Comparison of ENCODE assay signal across 21 cellular contexts in genomic region chr7:74400420-74401136, GRCh38. TPM values are rescaled to one million over a fixed set of nuclear protein-coding genes. Genes with fewer than 3 reads are reported as not detected.
DNase-seq lines count a peak whose midpoint lies in the region; ATAC-seq, FAIRE-seq and TF ChIP-seq lines count a peak whose summit lies in the region.
"Had no signal": no experiment of that assay in that cellular context is flagged by ENCODE, and none has a peak within 500 bp of the region (broad histone marks: within the 10 kb centered on the region; RNA-seq: fewer than 3 reads in every experiment).

No MANE protein-coding gene starts in this region.

- TF ChIP-seq EP300 in H1 (IDR thresholded peaks at IDR 0.05; ENCODE audit: borderline replicate concordance in 1 of 2, low read depth in 2 of 2, low read length in 2 of 2): no peak

- H2BK15ac ChIP-seq in H1 (ENCODE audit: low read length): 0 out of 2 replicates have a peak overlapping the region, but pooled peaks have one; percentile 10

- H4K91ac ChIP-seq in H1 (replicated peaks; ENCODE audit: insufficient read length, low read length): no peak overlapping the region

- TF ChIP-seq RAD21 in HCT116 (IDR thresholded peaks at IDR 0.05; ENCODE audit: low read depth) (no peak), H1 (IDR thresholded peaks at IDR 0.05 in 1 of 2, conservative IDR thresholded peaks at IDR 0.05 in 1 of 2; ENCODE audit: low read depth in 2 of 2, low read length in 2 of 2) (no peak)

- no peak for FAIRE-seq in H1 (lab: Jason Lieb, UNC)
- FAIRE-seq: endometrium, H54 had no signal

- no peak overlapping the region for H3K56ac ChIP-seq in H1 (replicated peaks; ENCODE audit: insufficient read length, low read depth, low read length)

- no peaks in the 10 kb centered on the region; the same call in 1 of the 2 replicates for H3K23me2 ChIP-seq in H1 (ENCODE audit: low read depth, low read length)

- H3K4me3 Mint-ChIP-seq in CD14-positive monocyte: no peak overlapping the region
- H3K4me3 Mint-ChIP-seq: mesothelial cell of epicardium; naive thymus-derived CD4-positive, alpha-beta T cell; T-helper 1 cell treated with Interleukin-12 subunit alpha and Interleukin-12 subunit beta and Interleukin-4 antibody, amounts not matched to agents 30 μg/mL and 1 μg/mL, for 36 hours had no signal

- peaks cover 4% of the 10 kb centered on the region for H3K4me1 Mint-ChIP-seq in CD14-positive monocyte
- H3K4me1 Mint-ChIP-seq: mesothelial cell of epicardium had no signal

- peak overlapping the region in 6 of 11 experiments; percentile 14 to 43 (median 32); a peak in 11 of 22 replicates for H3K27ac ChIP-seq in BLaER1 treated with 17β-estradiol and CSF1 and Interleukin-3, amounts not matched to agents 10 nM and 100 nM
- H3K27ac ChIP-seq in HCT116 (ENCODE audit: low read depth, low read length) (peak overlapping the region; percentile 37), H1 (ENCODE audit: low read depth, low read length) (no peak overlapping the region), osteoblast (ENCODE audit: low read depth, low read length) (no peak overlapping the region)
- H3K27ac ChIP-seq: esophagus muscularis mucosa, neutrophil, stomach, vagina had no signal

- H2AK5ac ChIP-seq in H1 (ENCODE audit: low read depth, low read length): no peak overlapping the region

- H2BK12ac ChIP-seq in H1 (ENCODE audit: low read depth, low read length): no peak overlapping the region

- ATAC-seq in HCT116 (peak; percentile 14), HG03108 (IDR thresholded peaks at IDR 0.05; ENCODE audit: unreplicated experiment) (no peak)

- peaks cover 0 to 38% (median 10%) of the 10 kb centered on the region in 11 experiments; a peak in 15 of 22 replicates for H4K20me1 ChIP-seq in BLaER1 treated with 17β-estradiol and CSF1 and Interleukin-3, amounts not matched to agents 10 nM and 100 nM
- H4K20me1 ChIP-seq in HCT116 (ENCODE audit: insufficient read depth) (no peaks in the 10 kb centered on the region), H1 (replicated peaks in 1 of 2; ENCODE audit: control insufficient read depth in 1 of 2, insufficient read depth in 2 of 2, low read length in 2 of 2) (no peaks in the 10 kb centered on the region), osteoblast (ENCODE audit: insufficient read depth, low read length) (peaks cover 11% of the 10 kb centered on the region)

- H2BK120ac ChIP-seq in H1 (replicated peaks; ENCODE audit: low read depth, low read length): no peak overlapping the region

- peak overlapping the region in 4 of 11 experiments; percentile 22 to 44 (median 28); a peak in 4 of 22 replicates for H3K9ac ChIP-seq in BLaER1 treated with 17β-estradiol and CSF1 and Interleukin-3, amounts not matched to agents 10 nM and 100 nM
- no peak overlapping the region for H3K9ac ChIP-seq in HCT116 (ENCODE audit: low read length)
- H3K9ac ChIP-seq in H1 (replicated peaks in 1 of 4; ENCODE audit: extremely low read depth in 1 of 4, low read depth in 3 of 4, low read length in 3 of 4): no peak overlapping the region

- CTCF ChIA-PET in HCT116 (lab: Charles Lee): interaction anchor here (0.6 to 3.8 kb wide), 22 partner anchors 9 to 374 kb away, joined by 3 to 79 read pairs (median 4); partner anchors contain the start of gene LAT2
- CTCF ChIA-PET in H1 (lab: Charles Lee; ENCODE audit: partially characterized antibody): interaction anchor here (0.6 to 6.7 kb wide), 90 partner anchors 8 to 375 kb away, joined by 3 to 132 read pairs (median 5); partner anchors contain the start of gene LAT2

- H3K27me3 Mint-ChIP-seq in CD14-positive monocyte (ENCODE audit: low read depth in 3 of 3): peaks cover 0 to under 1% (median 0%) of the 10 kb centered on the region in 3 donors
- H3K27me3 Mint-ChIP-seq: naive thymus-derived CD4-positive, alpha-beta T cell; progenitor cell of endocrine pancreas had no signal

- no peak overlapping the region for H3K4ac ChIP-seq in H1 (replicated peaks; ENCODE audit: insufficient read length, low read depth, low read length)

- no peak overlapping the region for H3K14ac ChIP-seq in H1 (ENCODE audit: insufficient read length)

- H3K18ac ChIP-seq in H1 (ENCODE audit: extremely low read depth, low read length): no peak overlapping the region

- no peak overlapping the region for H4K5ac ChIP-seq in H1 (ENCODE audit: insufficient read length, low read depth, low read length)

- no peak overlapping the region for H3K4me3 ChIP-seq in BLaER1 treated with 17β-estradiol and CSF1 and Interleukin-3, amounts not matched to agents 10 nM and 100 nM
- H3K4me3 ChIP-seq in HCT116 (replicated peaks in 1 of 2; ENCODE audit: low read depth in 1 of 2, low read length in 2 of 2) (no peak overlapping the region), H1 (ENCODE audit: extremely low read depth in 1 of 4, insufficient read depth in 2 of 4, low read depth in 3 of 4, low read length in 4 of 4) (no peak overlapping the region), osteoblast (ENCODE audit: insufficient read depth, low read length) (no peak overlapping the region)
- H3K4me3 ChIP-seq: esophagus muscularis mucosa, stomach, vagina had no signal

- H3K36me3 ChIP-seq in BLaER1 treated with 17β-estradiol and CSF1 and Interleukin-3, amounts not matched to agents 10 nM and 100 nM: peaks cover 77 to 99% (median 86%) of the 10 kb centered on the region in 11 experiments
- H3K36me3 ChIP-seq in HCT116 (ENCODE audit: control insufficient read depth in 1 of 2, insufficient read depth in 2 of 2, low read length in 2 of 2): peaks cover 5 to 12% of the 10 kb centered on the region in 2 experiments; a peak in 3 of 4 replicates
- peaks cover 0 to 28% (median 5%) of the 10 kb centered on the region in 4 experiments; a peak in 5 of 8 replicates for H3K36me3 ChIP-seq in H1 (ENCODE audit: control insufficient read depth in 2 of 4, insufficient read depth in 4 of 4, low read length in 3 of 4)
- peaks cover 54% of the 10 kb centered on the region for H3K36me3 ChIP-seq in osteoblast (ENCODE audit: insufficient read depth, low read length)
- H3K36me3 ChIP-seq: neutrophil had no signal

- POLR2A ChIA-PET in HCT116 (lab: Charles Lee): interaction anchor here (0.9 to 1.4 kb wide), 3 partner anchors 17 to 194 kb away, joined by 3 to 5 read pairs (median 4); partner anchors contain the start of gene LAT2
- POLR2A ChIA-PET in H1 (lab: Charles Lee; ENCODE audit: partially characterized antibody): interaction anchor here (1.0 to 1.4 kb wide), 9 partner anchors 9 to 530 kb away, joined by 3 to 4 read pairs (median 3); partner anchors contain the start of gene CLIP2

- no peak overlapping the region for H2AFZ ChIP-seq in HCT116 (ENCODE audit: low read depth, low read length, poor library complexity, severe bottlenecking)
- no peak overlapping the region for H2AFZ ChIP-seq in H1 (ENCODE audit: low read length)
- no peak overlapping the region for H2AFZ ChIP-seq in osteoblast (ENCODE audit: low read length)

- no peak for DNase-seq in HCT116 (ENCODE audit: low read depth, low spot score)
- DNase-seq in H1 (ENCODE audit: low read depth in 1 of 2, low spot score in 2 of 2): no peak
- DNase-seq in osteoblast (ENCODE audit: insufficient read length, low spot score, missing footprints): peak; percentile 62
- DNase-seq in SW480 (ENCODE audit: low spot score): no peak
- no peak for DNase-seq in CD14-positive monocyte (ENCODE audit: low spot score)
- no peak for DNase-seq in CD1c-positive myeloid dendritic cell (ENCODE audit: extremely low spot score)
- DNase-seq: DMS79, NCI-H1417 treated with DMSO at 0.1 percent for 48 hours, NCI-H2081 treated with DMSO at 0.1 percent for 48 hours had no signal

- H3K9me2 ChIP-seq in HCT116 (ENCODE audit: insufficient read depth): no peaks in the 10 kb centered on the region

- H3K4me1 ChIP-seq in BLaER1 treated with 17β-estradiol and CSF1 and Interleukin-3, amounts not matched to agents 10 nM and 100 nM: peaks cover 8 to 32% (median 24%) of the 10 kb centered on the region in 10 experiments
- H3K4me1 ChIP-seq in HCT116 (ENCODE audit: control insufficient read depth in 1 of 2, insufficient read depth in 2 of 2, low read length in 2 of 2): peaks cover 0 to 13% of the 10 kb centered on the region in 2 experiments; a peak in 1 of 4 replicates
- H3K4me1 ChIP-seq in H1 (replicated peaks in 1 of 4; ENCODE audit: control insufficient read depth in 3 of 4, insufficient read depth in 4 of 4, low read length in 3 of 4): peaks cover 0 to 5% (median under 1%) of the 10 kb centered on the region in 4 experiments; a peak in 3 of 7 replicates
- H3K4me1 ChIP-seq in osteoblast (ENCODE audit: insufficient read depth, low read length): no peaks in the 10 kb centered on the region
- H3K4me1 ChIP-seq: esophagus muscularis mucosa, stomach, vagina had no signal

- peaks cover 0 to 3% (median 0%) of the 10 kb centered on the region in 11 experiments; a peak in 2 of 22 replicates for H3K9me3 ChIP-seq in BLaER1 treated with 17β-estradiol and CSF1 and Interleukin-3, amounts not matched to agents 10 nM and 100 nM (replicated peaks in 1 of 11)
- H3K9me3 ChIP-seq in HCT116 (ENCODE audit: control insufficient read depth in 1 of 2, insufficient read depth in 1 of 2, low read depth in 1 of 2, low read length in 2 of 2) (no peaks in the 10 kb centered on the region), H1 (ENCODE audit: insufficient read depth in 2 of 2, low read depth in 1 of 2, low read length in 1 of 2) (no peaks in the 10 kb centered on the region), osteoblast (ENCODE audit: low read depth, low read length) (no peaks in the 10 kb centered on the region)
- H3K9me3 ChIP-seq: esophagus muscularis mucosa, neutrophil, stomach, vagina had no signal

- intact Hi-C loops in HCT116 (cut with micrococcal nuclease): loop anchor here (1.0 to 5.0 kb wide), 3 partner anchors 194 to 534 kb away; no protein-coding TSS in a partner anchor
- intact Hi-C loops in CD14-positive monocyte (cut with micrococcal nuclease): loop anchor here (2.0 to 5.0 kb wide), 3 partner anchors 194 to 333 kb away; no protein-coding TSS in a partner anchor

- peaks cover 33 to 70% of the 10 kb centered on the region in 2 donors for H3K36me3 Mint-ChIP-seq in CD14-positive monocyte

- peak overlapping the region in 1 of 11 experiments; percentile 26; a peak in 2 of 22 replicates for H3K4me2 ChIP-seq in BLaER1 treated with 17β-estradiol and CSF1 and Interleukin-3, amounts not matched to agents 10 nM and 100 nM
- no peak overlapping the region for H3K4me2 ChIP-seq in HCT116 (ENCODE audit: low read length)
- no peak overlapping the region for H3K4me2 ChIP-seq in H1 (ENCODE audit: insufficient read depth in 1 of 2, low read depth in 2 of 2, low read length in 2 of 2)
- H3K4me2 ChIP-seq in osteoblast (ENCODE audit: insufficient read depth, low read length): no peak overlapping the region

- H4K8ac ChIP-seq in H1 (ENCODE audit: extremely low read depth, insufficient read depth, low read length): no peak overlapping the region

- H3K27ac Mint-ChIP-seq in CD14-positive monocyte: peak overlapping the region in 2 of 7 donors; percentile 25
- H3K27ac Mint-ChIP-seq: mesothelial cell of epicardium; naive thymus-derived CD4-positive, alpha-beta T cell; progenitor cell of endocrine pancreas; T-helper 1 cell treated with Interleukin-12 subunit alpha and Interleukin-12 subunit beta and Interleukin-4 antibody, amounts not matched to agents 30 μg/mL and 1 μg/mL, for 36 hours had no signal

- no peak for TF ChIP-seq POLR2A in HCT116 (IDR thresholded peaks at IDR 0.05; ENCODE audit: borderline replicate concordance, extremely low read depth, insufficient read depth, insufficient read length)
- no peak for TF ChIP-seq POLR2A in H1 (IDR thresholded peaks at IDR 0.05; ENCODE audit: control extremely low read depth in 1 of 2, low read depth in 2 of 2, low read length in 2 of 2)

- WGBS in H1 (ENCODE audit: extremely low coverage in 1 of 2, insufficient coverage in 1 of 2, insufficient read length in 1 of 2, insufficient replicate concordance in 2 of 2, low coverage in 1 of 2, low lambda C conversion rate in 2 of 2, missing lambda C conversion rate in 1 of 2), 2 experiments: 90% methylated on average over 20 of the region's 22 CpGs; no CpG with 5 or more reads in 1 of the 2 experiments

- 0 out of 2 replicates have a peak overlapping the region, but pooled peaks have one; percentile 24 for H2BK5ac ChIP-seq in H1 (ENCODE audit: low read depth, low read length)

- no peaks in the 10 kb centered on the region for H3K27me3 ChIP-seq in BLaER1 treated with 17β-estradiol and CSF1 and Interleukin-3, amounts not matched to agents 10 nM and 100 nM
- no peaks in the 10 kb centered on the region for H3K27me3 ChIP-seq in HCT116 (ENCODE audit: insufficient read depth, low read length)
- no peaks in the 10 kb centered on the region for H3K27me3 ChIP-seq in H1 (replicated peaks in 1 of 4; ENCODE audit: control insufficient read depth in 3 of 4, extremely low read depth in 1 of 4, insufficient read depth in 3 of 4, low read length in 3 of 4)
- H3K27me3 ChIP-seq in osteoblast (ENCODE audit: insufficient read depth, low read length): no peaks in the 10 kb centered on the region
- H3K27me3 ChIP-seq: esophagus muscularis mucosa, neutrophil, stomach, vagina had no signal

- H3K23ac ChIP-seq in H1 (ENCODE audit: insufficient read length): no peak overlapping the region

- H2BK20ac ChIP-seq in H1 (ENCODE audit: low read length): no peak overlapping the region

- peaks cover 0 to 2% (median 0%) of the 10 kb centered on the region in 7 donors for H3K9me3 Mint-ChIP-seq in CD14-positive monocyte
- H3K9me3 Mint-ChIP-seq: mesothelial cell of epicardium; naive thymus-derived CD4-positive, alpha-beta T cell; T-helper 1 cell treated with Interleukin-12 subunit alpha and Interleukin-12 subunit beta and Interleukin-4 antibody, amounts not matched to agents 30 μg/mL and 1 μg/mL, for 36 hours had no signal

- no peaks in the 10 kb centered on the region for H3K79me2 ChIP-seq in HCT116 (ENCODE audit: insufficient read depth, low read length)
- no peaks in the 10 kb centered on the region for H3K79me2 ChIP-seq in H1 (ENCODE audit: control insufficient read depth in 1 of 2, insufficient read depth in 2 of 2, low read length in 2 of 2)
- no peaks in the 10 kb centered on the region for H3K79me2 ChIP-seq in osteoblast (ENCODE audit: insufficient read depth, low read length)

- BruUV-seq in HCT116 (replicated peaks; lab: Mats Ljungman, UMichigan): no TSS peak

- RAD21 ChIA-PET in HCT116 (lab: Charles Lee; ENCODE audit: low non-redundant PET in 1 of 2, low total read pairs in 2 of 2, uncharacterized antibody in 2 of 2, unreplicated experiment in 2 of 2): interaction anchor here (0.5 to 2.0 kb wide), 7 partner anchors 11 to 537 kb away, joined by 3 to 19 read pairs (median 4); no protein-coding TSS in a partner anchor

- TF ChIP-seq CTCF in HCT116 (IDR thresholded peaks at IDR 0.05 in 2 of 3, conservative IDR thresholded peaks at IDR 0.05 in 1 of 3; ENCODE audit: borderline replicate concordance in 1 of 3, insufficient read depth in 1 of 3, low read depth in 2 of 3, low read length in 2 of 3) (no peak), H1 (IDR thresholded peaks at IDR 0.05; ENCODE audit: control extremely low read depth in 1 of 3, insufficient read depth in 1 of 3, low read depth in 1 of 3, low read length in 3 of 3) (no peak), osteoblast (IDR thresholded peaks at IDR 0.05; ENCODE audit: extremely low read depth, low read depth, low read length) (no peak), CD14-positive monocyte (IDR thresholded peaks at IDR 0.05) (no peak)

- no peaks in the 10 kb centered on the region for H3K79me1 ChIP-seq in H1 (ENCODE audit: low read depth, low read length)

RNA-seq across cellular contexts. Expression of gene GTF2IRD1, which starts 53.1 kb away (rescaled TPM):
- total RNA-seq in HCT116 (2021; ENCODE audit: unreplicated experiment): 34.5 TPM
- polyA plus RNA-seq in HCT116 (2012): 38.2 and 47.2 TPM in 2 replicates
- total RNA-seq in H1 (2021; fragmentation: NEBNext Ultra II Directional; extraction: Animal tissue kit (Norgen Biotek cat#: 25700)): 45.4 and 46.5 TPM in 2 replicates
- polyA plus RNA-seq in H1 (2011; rRNA removed): 27.4 and 34.9 TPM in 2 replicates
- 25.8 TPM for polyA plus RNA-seq in H1 (2011; cell fraction: cytosol; rRNA removed)
- polyA plus RNA-seq in H1 (2011; cell fraction: nucleus; rRNA removed): 57.6 TPM
- polyA plus RNA-seq in H1 (2012, experiment 1 of 2): 40.0 to 48.4 TPM (median 43.5 TPM) in 4 replicates
- 25.8 TPM for polyA plus RNA-seq in H1 (2012, experiment 2 of 2)
- 40.2 TPM for polyA plus RNA-seq in H1 (2013, experiment 1 of 2)
- polyA plus RNA-seq in H1 (2013, experiment 2 of 2): 35.9 TPM
- polyA minus RNA-seq in H1 (2011; rRNA and poly(A)+ RNA removed): 23.6 and 31.2 TPM in 2 replicates
- 26.9 TPM for polyA minus RNA-seq in H1 (2011; cell fraction: cytosol; rRNA and poly(A)+ RNA removed)
- polyA minus RNA-seq in H1 (2011; cell fraction: nucleus; rRNA and poly(A)+ RNA removed): 27.7 TPM
- total RNA-seq in osteoblast: 15.9 and 18.6 TPM in 2 replicates
- not detected for polyA plus RNA-seq in CD14-positive monocyte

Comparison
In these comparisons a context has a peak if more than half of its experiments do, and no peak if none do; other contexts are left out.
1. H3K27ac ChIP-seq: peak in BLaER1 treated with 17β-estradiol and CSF1 and Interleukin-3, amounts not matched to agents 10 nM and 100 nM (6 of 11) and HCT116 (single experiment); none in H1 (single experiment) and osteoblast (single experiment).